In the genomic region with DNA sequence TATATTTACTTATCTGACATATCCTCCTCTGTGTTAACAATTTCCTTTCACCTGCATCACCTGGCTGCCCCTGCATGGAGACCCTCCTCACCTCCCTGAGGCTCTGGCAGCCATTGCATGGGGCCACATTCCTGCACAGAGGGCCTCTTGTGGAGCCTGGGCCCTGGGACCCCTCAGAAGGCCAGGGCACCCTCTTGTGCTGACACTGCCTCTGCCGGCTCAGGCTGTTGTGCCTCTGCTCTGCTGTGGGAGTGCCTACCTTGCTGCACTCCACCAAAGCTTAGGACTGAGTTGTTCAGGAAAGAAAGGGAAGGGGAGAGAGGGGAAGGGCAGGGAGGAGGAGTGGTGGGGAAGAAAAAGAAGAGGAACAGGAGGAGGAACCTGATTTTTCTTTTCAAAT, we compare ENCODE assay signal across 28 cellular contexts.
"Had no signal": no experiment of that assay in that cellular context is flagged by ENCODE, and none has a peak within 500 bp of the region (broad histone marks: within the 10 kb centered on the region; RNA-seq: fewer than 3 reads in every experiment).

No MANE protein-coding gene starts in this region.

- FAIRE-seq: endothelial cell of umbilical vein, kidney, pancreas had no signal

- DNase-seq: activated CD4-positive, alpha-beta memory T cell treated with anti-CD3 and anti-CD28 coated beads, Interleukin-2, amount 10 ng/mL, durations not matched to agents 7 days and 5 days; activated CD4-positive, alpha-beta T cell treated with anti-CD3 and anti-CD28 coated beads for 1 hour; activated CD4-positive, alpha-beta T cell treated with anti-CD3 and anti-CD28 coated beads, Interleukin-2, amount 10 ng/mL, durations not matched to agents 7 days and 5 days; activated CD8-positive, alpha-beta memory T cell treated with anti-CD3 and anti-CD28 coated beads, Interleukin-2, amount 50 U/mL, for 48 hours; activated gamma-delta T cell; activated naive CD4-positive, alpha-beta T cell treated with anti-CD3 and anti-CD28 coated beads, Interleukin-2, amount 10 ng/mL, durations not matched to agents 7 days and 5 days; activated naive CD8-positive, alpha-beta T cell treated with anti-CD3 and anti-CD28 coated beads, Interleukin-2, amount 10 ng/mL, durations not matched to agents 7 days and 5 days; activated T-cell treated with anti-CD3 and anti-CD28 coated beads, Interleukin-2, amount 50 U/mL, for 24 hours; brain microvascular endothelial cell; dorsolateral prefrontal cortex; effector memory CD8-positive, alpha-beta T cell; hippocampal formation; immature natural killer cell; kidney; naive B cell; nucleus accumbens; pancreas; stimulated activated CD4-positive, alpha-beta T cell treated with anti-CD3 and anti-CD28 coated beads, Interleukin-15, amount 100 ng/mL, for 24 hours; stimulated activated CD4-positive, alpha-beta T cell treated with anti-CD3 and anti-CD28 coated beads, Interleukin-2, amount 100 ng/mL, for 24 hours; stimulated activated naive CD4-positive, alpha-beta T cell treated with Interleukin-2 at 50 U/mL for 16 hours; T-helper 2 cell had no signal

- ATAC-seq: effector memory CD8-positive, alpha-beta T cell; gastroesophageal sphincter; pancreas had no signal

- H3K9me3 Mint-ChIP-seq: activated CD4-positive, alpha-beta memory T cell treated with anti-CD3 and anti-CD28 coated beads, Interleukin-2, amount 10 ng/mL, durations not matched to agents 7 days and 5 days; activated CD4-positive, alpha-beta T cell treated with anti-CD3 and anti-CD28 coated beads, Interleukin-2, amount 10 ng/mL, durations not matched to agents 7 days and 5 days; activated naive CD4-positive, alpha-beta T cell treated with anti-CD3 and anti-CD28 coated beads, Interleukin-2, amount 10 ng/mL, durations not matched to agents 7 days and 5 days; activated naive CD8-positive, alpha-beta T cell treated with anti-CD3 and anti-CD28 coated beads, Interleukin-2, amount 10 ng/mL, durations not matched to agents 7 days and 5 days; activated T-cell treated with anti-CD3 and anti-CD28 coated beads, Interleukin-2, amount 50 U/mL, for 24 hours; effector memory CD8-positive, alpha-beta T cell; immature natural killer cell; memory B cell had no signal

- H3K27ac Mint-ChIP-seq: activated CD4-positive, alpha-beta memory T cell treated with anti-CD3 and anti-CD28 coated beads, Interleukin-2, amount 10 ng/mL, durations not matched to agents 7 days and 5 days; activated CD4-positive, alpha-beta T cell treated with anti-CD3 and anti-CD28 coated beads, Interleukin-2, amount 10 ng/mL, durations not matched to agents 7 days and 5 days; activated naive CD4-positive, alpha-beta T cell treated with anti-CD3 and anti-CD28 coated beads, Interleukin-2, amount 10 ng/mL, durations not matched to agents 7 days and 5 days; activated naive CD8-positive, alpha-beta T cell treated with anti-CD3 and anti-CD28 coated beads, Interleukin-2, amount 10 ng/mL, durations not matched to agents 7 days and 5 days; activated T-cell treated with anti-CD3 and anti-CD28 coated beads, Interleukin-2, amount 50 U/mL, for 24 hours; effector memory CD8-positive, alpha-beta T cell; immature natural killer cell; memory B cell; naive B cell had no signal

- H3K27ac ChIP-seq: ascending aorta, brain microvascular endothelial cell, coronary artery, dorsolateral prefrontal cortex, gastroesophageal sphincter, pancreas, right atrium auricular region had no signal

- H3K4me3 Mint-ChIP-seq: activated CD4-positive, alpha-beta memory T cell treated with anti-CD3 and anti-CD28 coated beads, Interleukin-2, amount 10 ng/mL, durations not matched to agents 7 days and 5 days; activated CD4-positive, alpha-beta T cell treated with anti-CD3 and anti-CD28 coated beads, Interleukin-2, amount 10 ng/mL, durations not matched to agents 7 days and 5 days; activated naive CD4-positive, alpha-beta T cell treated with anti-CD3 and anti-CD28 coated beads, Interleukin-2, amount 10 ng/mL, durations not matched to agents 7 days and 5 days; activated naive CD8-positive, alpha-beta T cell treated with anti-CD3 and anti-CD28 coated beads, Interleukin-2, amount 10 ng/mL, durations not matched to agents 7 days and 5 days; activated T-cell treated with anti-CD3 and anti-CD28 coated beads, Interleukin-2, amount 50 U/mL, for 24 hours; effector memory CD8-positive, alpha-beta T cell; immature natural killer cell; memory B cell; naive B cell had no signal

- H3K4me3 ChIP-seq: ascending aorta, coronary artery, dorsolateral prefrontal cortex, gastroesophageal sphincter, pancreas, right atrium auricular region, tibial nerve had no signal

- H3K4me1 Mint-ChIP-seq: activated CD4-positive, alpha-beta T cell treated with anti-CD3 and anti-CD28 coated beads, Interleukin-2, amount 10 ng/mL, durations not matched to agents 7 days and 5 days; activated naive CD4-positive, alpha-beta T cell treated with anti-CD3 and anti-CD28 coated beads, Interleukin-2, amount 10 ng/mL, durations not matched to agents 7 days and 5 days; activated naive CD8-positive, alpha-beta T cell treated with anti-CD3 and anti-CD28 coated beads, Interleukin-2, amount 10 ng/mL, durations not matched to agents 7 days and 5 days; immature natural killer cell; memory B cell; naive B cell had no signal

- H3K9me3 ChIP-seq: ascending aorta, gastroesophageal sphincter, pancreas, right atrium auricular region, tibial nerve had no signal

- H3K27me3 Mint-ChIP-seq: activated CD4-positive, alpha-beta T cell treated with anti-CD3 and anti-CD28 coated beads, Interleukin-2, amount 10 ng/mL, durations not matched to agents 7 days and 5 days; activated naive CD8-positive, alpha-beta T cell treated with anti-CD3 and anti-CD28 coated beads, Interleukin-2, amount 10 ng/mL, durations not matched to agents 7 days and 5 days had no signal

- H3K36me3 ChIP-seq: ascending aorta, brain microvascular endothelial cell, gastroesophageal sphincter, pancreas, right atrium auricular region, tibial nerve had no signal

- H3K4me1 ChIP-seq: pancreas had no signal

- H3K27me3 ChIP-seq: ascending aorta, brain microvascular endothelial cell, gastroesophageal sphincter, pancreas, right atrium auricular region, tibial nerve had no signal

- H3K36me3 Mint-ChIP-seq: activated naive CD4-positive, alpha-beta T cell treated with anti-CD3 and anti-CD28 coated beads, Interleukin-2, amount 10 ng/mL, durations not matched to agents 7 days and 5 days; activated naive CD8-positive, alpha-beta T cell treated with anti-CD3 and anti-CD28 coated beads, Interleukin-2, amount 10 ng/mL, durations not matched to agents 7 days and 5 days; immature natural killer cell; memory B cell; naive B cell had no signal
